ENCODE assay signal across 8 cellular contexts in genomic region chr20:49483018-49483705, GRCh38. TPM values are rescaled to one million over a fixed set of nuclear protein-coding genes. Genes with fewer than 3 reads are reported as not detected.
DNase-seq lines count a peak whose midpoint lies in the region; ATAC-seq and TF ChIP-seq lines count a peak whose summit lies in the region.

No MANE protein-coding gene starts in this region.

- no peaks in the 10 kb centered on the region for H3K36me3 ChIP-seq in CD8-positive, alpha-beta memory T cell (ENCODE audit: insufficient read depth, low read length)
- H3K36me3 ChIP-seq in NT2/D1 (ENCODE audit: insufficient read depth, insufficient read length, low read length) (no peaks in the 10 kb centered on the region), gastroesophageal sphincter (peaks cover 0 to 9% of the 10 kb centered on the region in 2 donors), prostate gland (no peaks in the 10 kb centered on the region)

- DNase-seq in CD8-positive, alpha-beta memory T cell = no peak
- DNase-seq in NT2/D1 (ENCODE audit: low read depth, low spot score) (no peak), prostate gland (ENCODE audit: low spot score) (no peak), kidney glomerular epithelial cell (lab: John Stamatoyannopoulos, UW) (no peak), pons (ENCODE audit: low spot score) (no peak)
- no peak for DNase-seq in stimulated activated CD4-positive, alpha-beta T cell treated with anti-CD3 and anti-CD28 coated beads, Interleukin-2, amount 100 ng/mL, for 48 hours

- peaks cover 0 to 4% (median 0%) of the 10 kb centered on the region in 5 donors for H3K9me3 Mint-ChIP-seq in CD8-positive, alpha-beta memory T cell

- no peak overlapping the region for H3K4me3 ChIP-seq in CD8-positive, alpha-beta memory T cell (ENCODE audit: low read length)
- peak overlapping the region; percentile 49 for H3K4me3 ChIP-seq in NT2/D1 (ENCODE audit: insufficient read length, low read depth)
- peak overlapping the region; percentile 55 to 77 for H3K4me3 ChIP-seq in gastroesophageal sphincter
- peak overlapping the region; percentile 35 to 39 for H3K4me3 ChIP-seq in prostate gland

- no peak for TF ChIP-seq EP300 in gastroesophageal sphincter (IDR thresholded peaks at IDR 0.05)

- H3K4me1 Mint-ChIP-seq in CD8-positive, alpha-beta memory T cell = peaks cover 7 to 9% (median 8%) of the 10 kb centered on the region in 3 donors

- WGBS in gastroesophageal sphincter (ENCODE audit: low coverage in 1 of 2), 2 donors = 0 to 2% methylated on average over 10 to 11 of the region's 29 CpGs
- WGBS in prostate gland = 2% methylated on average over 29 of the region's 29 CpGs

- TF ChIP-seq POLR2A in gastroesophageal sphincter (IDR thresholded peaks at IDR 0.05) = no peak
- TF ChIP-seq POLR2A in prostate gland (IDR thresholded peaks at IDR 0.05) = no peak

- peak overlapping the region in 5 of 7 donors; percentile 20 to 80 (median 44) for H3K4me3 Mint-ChIP-seq in CD8-positive, alpha-beta memory T cell

- CTCF ChIA-PET in CD8-positive, alpha-beta memory T cell (lab: Charles Lee) = no interaction called here

- H3K36me3 Mint-ChIP-seq in CD8-positive, alpha-beta memory T cell = peaks cover 0 to 6% (median 0%) of the 10 kb centered on the region in 3 donors

- intact Hi-C loops in prostate gland (cut with DNase I) = loop anchor here (5.0 kb wide), 2 partner anchors 36 to 71 kb away; no protein-coding TSS in a partner anchor

- POLR2A ChIA-PET in CD8-positive, alpha-beta memory T cell (lab: Charles Lee) = interaction anchor here (0.7 kb wide), 1 partner anchor 193 kb away, joined by 3 read pairs; no protein-coding TSS in a partner anchor

- no peaks in the 10 kb centered on the region for H3K9me3 ChIP-seq in CD8-positive, alpha-beta memory T cell (ENCODE audit: low read length)
- H3K9me3 ChIP-seq in NT2/D1 (ENCODE audit: insufficient read depth, low read length) (no peaks in the 10 kb centered on the region), gastroesophageal sphincter (no peaks in the 10 kb centered on the region), prostate gland (no peaks in the 10 kb centered on the region)

- TF ChIP-seq CTCF in gastroesophageal sphincter (IDR thresholded peaks at IDR 0.05) (no peak), prostate gland (IDR thresholded peaks at IDR 0.05) (no peak)

- peaks cover 61 to 81% of the 10 kb centered on the region in 2 donors for H3K27me3 Mint-ChIP-seq in CD8-positive, alpha-beta memory T cell

- no peak for ATAC-seq in gastroesophageal sphincter
- ATAC-seq in HG02623 (IDR thresholded peaks at IDR 0.05; ENCODE audit: unreplicated experiment) = no peak

- no peak overlapping the region for H3K27ac Mint-ChIP-seq in CD8-positive, alpha-beta memory T cell

- peaks cover 9% of the 10 kb centered on the region for H3K4me1 ChIP-seq in CD8-positive, alpha-beta memory T cell (ENCODE audit: insufficient read depth, low read length)
- H3K4me1 ChIP-seq in NT2/D1 (ENCODE audit: insufficient read depth, insufficient read length) = peaks cover 6% of the 10 kb centered on the region
- H3K4me1 ChIP-seq in gastroesophageal sphincter = peaks cover 0 to 67% (median 5%) of the 10 kb centered on the region in 3 donors
- peaks cover 7% of the 10 kb centered on the region for H3K4me1 ChIP-seq in prostate gland (replicated peaks)

- no peak overlapping the region for H3K27ac ChIP-seq in CD8-positive, alpha-beta memory T cell (ENCODE audit: low read depth, low read length)
- H3K27ac ChIP-seq in gastroesophageal sphincter (peak overlapping the region; percentile 39 to 94 (median 88)), prostate gland (peak overlapping the region in 1 of 2 donors; percentile 56)

- peak overlapping the region; percentile 77 for H3K9ac ChIP-seq in NT2/D1 (ENCODE audit: insufficient read length, low read depth)

- peaks cover 16% of the 10 kb centered on the region for H3K27me3 ChIP-seq in CD8-positive, alpha-beta memory T cell (ENCODE audit: insufficient read depth, low read length, poor library complexity, severe bottlenecking)
- H3K27me3 ChIP-seq in NT2/D1 (ENCODE audit: insufficient read depth, insufficient read length) (peaks cover 53% of the 10 kb centered on the region), gastroesophageal sphincter (peaks cover 19% of the 10 kb centered on the region), prostate gland (replicated peaks; ENCODE audit: insufficient read depth) (no peaks in the 10 kb centered on the region)

RNA-seq across cellular contexts. Expression of gene KCNB1, which starts 0.7 kb away (rescaled TPM):
- total RNA-seq in CD8-positive, alpha-beta memory T cell = under 1 TPM in 1 of 2 experiments, not detected in 1; 0.77 TPM
- polyA plus RNA-seq in CD8-positive, alpha-beta memory T cell = not detected
- total RNA-seq in gastroesophageal sphincter (10 to 100 TPM; 26.3 to 44.1 (median 38.0) TPM), prostate gland (10 to 100 TPM in 1 of 2 donors, 1 to 10 TPM in 1; 2.8 to 16.1 TPM)
